In the genomic region with DNA sequence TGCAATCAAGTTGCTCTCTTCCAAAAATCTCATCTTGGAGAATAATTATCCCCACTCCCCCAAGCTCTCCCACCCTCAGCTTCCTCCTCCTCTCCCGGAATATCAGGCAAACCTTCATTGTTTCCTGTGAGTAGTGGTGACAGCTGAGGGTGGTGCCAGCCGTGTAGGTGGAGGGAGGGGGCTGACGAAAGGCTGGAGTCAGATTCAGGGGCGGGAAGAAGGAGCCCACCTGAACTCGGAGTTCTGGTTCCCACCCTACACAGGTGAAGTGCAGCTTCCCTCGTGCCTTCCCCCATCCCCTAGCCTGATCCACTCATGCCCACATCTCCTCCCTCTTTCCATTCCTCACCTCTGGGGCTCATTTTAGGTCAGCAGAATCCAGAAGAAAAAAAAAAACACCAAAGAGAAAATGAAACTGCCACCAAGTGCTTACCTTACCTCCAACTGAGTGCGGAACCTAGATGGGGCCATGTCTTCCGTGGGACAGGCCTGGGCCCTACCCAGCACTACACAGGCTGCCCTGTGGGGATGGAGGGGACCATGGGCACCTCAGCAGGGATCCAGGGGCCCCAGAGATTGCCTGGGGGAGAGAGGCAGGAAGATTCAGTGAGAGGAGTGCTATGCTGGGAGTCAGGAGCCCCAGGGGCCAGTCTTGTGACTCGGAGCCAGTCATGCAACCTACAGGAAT, we compare ENCODE assay signal across 20 cellular contexts.
DNase-seq lines count a peak whose midpoint lies in the region; ATAC-seq and TF ChIP-seq lines count a peak whose summit lies in the region.
"Had no signal": no experiment of that assay in that cellular context is flagged by ENCODE, and none has a peak within 500 bp of the region (broad histone marks: within the 10 kb centered on the region; RNA-seq: fewer than 3 reads in every experiment).

No MANE protein-coding gene starts in this region.

- no peak overlapping the region for H2BK12ac ChIP-seq in neuronal stem cell (ENCODE audit: low read length)

- H2AK5ac ChIP-seq in neuronal stem cell (ENCODE audit: low read depth, low read length): no peak overlapping the region

- no peak for TF ChIP-seq EP300 in stomach (IDR thresholded peaks at IDR 0.05)

- H3K4ac ChIP-seq in neuronal stem cell (ENCODE audit: low read length): no peak overlapping the region

- no peak overlapping the region for H3K9ac ChIP-seq in neuronal stem cell (ENCODE audit: low read depth, low read length, poor library complexity)
- H3K9ac ChIP-seq: BLaER1, KMS-11 had no signal

- no peak overlapping the region for H4K8ac ChIP-seq in neuronal stem cell (ENCODE audit: low read depth, low read length)

- no peak overlapping the region for H2BK15ac ChIP-seq in neuronal stem cell (ENCODE audit: low read length)

- H3K27ac ChIP-seq in HEK293 (ENCODE audit: extremely low read depth, low read depth, low read length) (no peak overlapping the region), RWPE2 (ENCODE audit: poor library complexity, severe bottlenecking) (no peak overlapping the region), neuronal stem cell (replicated peaks; ENCODE audit: low read length) (no peak overlapping the region), stomach (peak overlapping the region in 3 of 5 donors; percentile 14 to 64 (median 33))
- H3K27ac ChIP-seq: BLaER1, HL-60, KMS-11 had no signal

- no peaks in the 10 kb centered on the region for H3K36me3 ChIP-seq in HEK293 (ENCODE audit: control insufficient read depth in 2 of 2, insufficient read depth in 1 of 2, low read length in 2 of 2)
- no peaks in the 10 kb centered on the region for H3K36me3 ChIP-seq in RWPE2 (ENCODE audit: low read depth)
- no peaks in the 10 kb centered on the region for H3K36me3 ChIP-seq in neuronal stem cell (replicated peaks in 1 of 2; ENCODE audit: control insufficient read depth in 2 of 2, insufficient read depth in 2 of 2, low read length in 2 of 2)
- no peaks in the 10 kb centered on the region for H3K36me3 ChIP-seq in stomach
- H3K36me3 ChIP-seq: BLaER1 had no signal

- no peak overlapping the region for H4K91ac ChIP-seq in neuronal stem cell (ENCODE audit: low read depth, low read length, poor library complexity)

- H3K23ac ChIP-seq in neuronal stem cell (ENCODE audit: low read depth, low read length, poor library complexity): no peak overlapping the region

- H3K4me1 ChIP-seq in HEK293 (ENCODE audit: control insufficient read depth, insufficient read depth, low read length) (no peaks in the 10 kb centered on the region), RWPE2 (ENCODE audit: insufficient read depth, poor library complexity, severe bottlenecking) (no peaks in the 10 kb centered on the region), neuronal stem cell (ENCODE audit: control insufficient read depth in 2 of 2, insufficient read depth in 1 of 2, low read depth in 1 of 2, low read length in 2 of 2) (no peaks in the 10 kb centered on the region), stomach (peaks cover 0 to 45% (median 17%) of the 10 kb centered on the region in 4 donors)
- H3K4me1 ChIP-seq: BLaER1 had no signal

- intact Hi-C loops in stomach (cut with DNase I; ENCODE audit: low total_unique reads): no loop called here

- DNase-seq in RWPE2 (ENCODE audit: low spot score): peak; percentile 7
- no peak for DNase-seq in neuronal stem cell (ENCODE audit: low spot score)
- no peak for DNase-seq in stomach
- no peak for DNase-seq in kidney glomerular epithelial cell (lab: John Stamatoyannopoulos, UW)
- DNase-seq: Calu3; CD4-positive, alpha-beta memory T cell; GF-D8; NCI-H1417; NCI-H187; NCI-H2107; NCI-H2227 treated with DMSO at 0.1 percent for 48 hours; NCI-H510A treated with DMSO at 0.1 percent for 48 hours; NCI-H82; SIG-M5 had no signal

- no peak for TF ChIP-seq CTCF in HEK293 (tag by site-specific recombination; IDR thresholded peaks at IDR 0.05)
- no peak for TF ChIP-seq CTCF in RWPE2 (IDR thresholded peaks at IDR 0.05; ENCODE audit: poor library complexity, severe bottlenecking)
- TF ChIP-seq CTCF in stomach (IDR thresholded peaks at IDR 0.05): no peak

- no peak overlapping the region for H2AFZ ChIP-seq in neuronal stem cell (ENCODE audit: low read length)

- H3K4me3 ChIP-seq in HEK293 (ENCODE audit: low read depth, low read length) (no peak overlapping the region), RWPE2 (ENCODE audit: severe bottlenecking) (no peak overlapping the region), neuronal stem cell (ENCODE audit: low read length in 2 of 2) (no peak overlapping the region), stomach (no peak overlapping the region)
- H3K4me3 ChIP-seq: BLaER1 had no signal

- no peak overlapping the region for H3K14ac ChIP-seq in neuronal stem cell (ENCODE audit: low read length)

- no peak overlapping the region for H3K4me2 ChIP-seq in neuronal stem cell (ENCODE audit: insufficient read depth, low read length, poor library complexity, severe bottlenecking)
- H3K4me2 ChIP-seq: BLaER1, KMS-11 had no signal

- H2BK120ac ChIP-seq in neuronal stem cell (ENCODE audit: low read depth, low read length): no peak overlapping the region

- ATAC-seq in RWPE2 (ENCODE audit: low read depth) (no peak), HG02759 (IDR thresholded peaks at IDR 0.05; ENCODE audit: unreplicated experiment) (no peak), GM18870 (IDR thresholded peaks at IDR 0.05; ENCODE audit: unreplicated experiment) (no peak)

- H3K9me3 ChIP-seq in HEK293 (ENCODE audit: control insufficient read depth, insufficient read depth, low read depth, low read length) (no peaks in the 10 kb centered on the region), RWPE2 (ENCODE audit: severe bottlenecking) (no peaks in the 10 kb centered on the region), neuronal stem cell (replicated peaks in 1 of 2; ENCODE audit: control insufficient read depth in 2 of 2, insufficient read depth in 1 of 2, low read depth in 1 of 2, low read length in 2 of 2) (peaks cover 0 to 3% of the 10 kb centered on the region in 2 donors), stomach (peaks cover 0 to 9% (median 3%) of the 10 kb centered on the region in 4 donors)

- CTCF ChIA-PET in HEK293 (lab: Yijun Ruan, JAX): interaction anchor here (0.7 kb wide), 1 partner anchor 482 kb away, joined by 3 read pairs; no protein-coding TSS in a partner anchor

- POLR2A ChIA-PET in HEK293 (lab: Yijun Ruan, JAX): no interaction called here

- peak overlapping the region; percentile 57 for H3K18ac ChIP-seq in neuronal stem cell (ENCODE audit: low read length)

- TF ChIP-seq POLR2A in stomach (IDR thresholded peaks at IDR 0.05): no peak

- H3K27me3 ChIP-seq in RWPE2 (ENCODE audit: insufficient read depth, poor library complexity, severe bottlenecking) (no peaks in the 10 kb centered on the region), neuronal stem cell (ENCODE audit: control insufficient read depth in 3 of 3, insufficient read depth in 3 of 3, low read depth in 1 of 3, low read length in 3 of 3) (peaks cover 0 to 7% (median 0%) of the 10 kb centered on the region in 3 experiments), stomach (peaks cover 0 to 2% (median 0%) of the 10 kb centered on the region in 3 donors)
- H3K27me3 ChIP-seq: BLaER1 had no signal

- WGBS in neuronal stem cell (ENCODE audit: extremely low coverage in 2 of 2, insufficient read length in 2 of 2, insufficient replicate concordance in 1 of 2), 2 donors: no CpG with 5 or more reads among the region's 9 CpGs
- 56 to 70% (median 64%) methylated on average over 9 of the region's 9 CpGs for WGBS in stomach, 5 donors

- no peaks in the 10 kb centered on the region for H3K79me1 ChIP-seq in neuronal stem cell (ENCODE audit: low read depth, low read length)

- H2BK5ac ChIP-seq in neuronal stem cell (ENCODE audit: low read length): no peak overlapping the region

TF ChIP-seq in HEK293, 187 proteins besides CTCF, POLR2A, EP300 and RAD21:
- peak; percentile 91 for TF ChIP-seq ZIC2 (tag by site-specific recombination; IDR thresholded peaks at IDR 0.05)
- TF ChIP-seq GLIS1 (tag by site-specific recombination; IDR thresholded peaks at IDR 0.05): peak; percentile 63
- TF ChIP-seq EGR2 (tag by site-specific recombination; IDR thresholded peaks at IDR 0.05; ENCODE audit: low read depth): peak; percentile 81
- TF ChIP-seq ZNF184 (tag by site-specific recombination; IDR thresholded peaks at IDR 0.05): no peak
- TF ChIP-seq, protein P1, sequence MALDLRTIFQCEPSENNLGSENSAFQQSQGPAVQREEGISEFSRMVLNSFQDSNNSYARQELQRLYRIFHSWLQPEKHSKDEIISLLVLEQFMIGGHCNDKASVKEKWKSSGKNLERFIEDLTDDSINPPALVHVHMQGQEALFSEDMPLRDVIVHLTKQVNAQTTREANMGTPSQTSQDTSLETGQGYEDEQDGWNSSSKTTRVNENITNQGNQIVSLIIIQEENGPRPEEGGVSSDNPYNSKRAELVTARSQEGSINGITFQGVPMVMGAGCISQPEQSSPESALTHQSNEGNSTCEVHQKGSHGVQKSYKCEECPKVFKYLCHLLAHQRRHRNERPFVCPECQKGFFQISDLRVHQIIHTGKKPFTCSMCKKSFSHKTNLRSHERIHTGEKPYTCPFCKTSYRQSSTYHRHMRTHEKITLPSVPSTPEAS (tag by site-specific recombination; IDR thresholded peaks at IDR 0.05): no peak
- no peak for TF ChIP-seq ZNF24 (tag by site-specific recombination; IDR thresholded peaks at IDR 0.05)
- TF ChIP-seq ZNF157 (tag by site-specific recombination; IDR thresholded peaks at IDR 0.05): no peak
- TF ChIP-seq FEZF1 (tag by site-specific recombination; IDR thresholded peaks at IDR 0.05): no peak
- TF ChIP-seq, protein P2, sequence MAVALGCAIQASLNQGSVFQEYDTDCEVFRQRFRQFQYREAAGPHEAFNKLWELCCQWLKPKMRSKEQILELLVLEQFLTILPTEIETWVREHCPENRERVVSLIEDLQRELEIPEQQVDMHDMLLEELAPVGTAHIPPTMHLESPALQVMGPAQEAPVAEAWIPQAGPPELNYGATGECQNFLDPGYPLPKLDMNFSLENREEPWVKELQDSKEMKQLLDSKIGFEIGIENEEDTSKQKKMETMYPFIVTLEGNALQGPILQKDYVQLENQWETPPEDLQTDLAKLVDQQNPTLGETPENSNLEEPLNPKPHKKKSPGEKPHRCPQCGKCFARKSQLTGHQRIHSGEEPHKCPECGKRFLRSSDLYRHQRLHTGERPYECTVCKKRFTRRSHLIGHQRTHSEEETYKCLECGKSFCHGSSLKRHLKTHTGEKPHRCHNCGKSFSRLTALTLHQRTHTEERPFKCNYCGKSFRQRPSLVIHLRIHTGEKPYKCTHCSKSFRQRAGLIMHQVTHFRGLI (tag by site-specific recombination; IDR thresholded peaks at IDR 0.05): no peak
- peak; percentile 64 for TF ChIP-seq ZFHX2 (tag by site-specific recombination; conservative IDR thresholded peaks at IDR 0.05)
TF ChIP-seq in HEK293: peak in this region for 4.

Comparison
In these comparisons a context has a peak if more than half of its experiments do, and no peak if none do; other contexts are left out.
1. H3K27ac ChIP-seq: peak in stomach (3 of 5); none in HEK293 (single experiment), RWPE2 (single experiment) and neuronal stem cell (single experiment).